ENCODE assay signal across 8 cellular contexts in genomic region chr2:96760036-96760985, GRCh38. TPM values are rescaled to one million over a fixed set of nuclear protein-coding genes. Genes with fewer than 3 reads are reported as not detected.
DNase-seq lines count a peak whose midpoint lies in the region; ATAC-seq, FAIRE-seq and TF ChIP-seq lines count a peak whose summit lies in the region.

Gene CNNM4 (plus strand): TSS chr2:96760902. CDS start chr2:96761000, 98 bp downstream.

- WGBS in adrenal gland, 4 donors, result 5 to 29% (median 10%) methylated on average over 8 to 60 of the region's 62 CpGs
- 4 to 6% methylated on average over 60 to 62 of the region's 62 CpGs for WGBS in heart right ventricle, 2 donors

- no peaks in the 10 kb centered on the region for H3K36me3 ChIP-seq in adrenal gland (replicated peaks in 1 of 2)
- no peaks in the 10 kb centered on the region for H3K36me3 ChIP-seq in heart right ventricle
- no peaks in the 10 kb centered on the region for H3K36me3 ChIP-seq in upper lobe of right lung

- TF ChIP-seq POLR2A in GM12891 (IDR thresholded peaks at IDR 0.05; ENCODE audit: low read depth, low read length), result no peak; the same call in 1 of the 2 replicates
- TF ChIP-seq POLR2A in adrenal gland (IDR thresholded peaks at IDR 0.05), result peak in 1 of 2 donors; percentile 72

- H3K27me3 ChIP-seq in adrenal gland, result no peaks in the 10 kb centered on the region
- no peaks in the 10 kb centered on the region for H3K27me3 ChIP-seq in heart right ventricle
- no peaks in the 10 kb centered on the region for H3K27me3 ChIP-seq in upper lobe of right lung

- ATAC-seq in HG02840 (IDR thresholded peaks at IDR 0.05; ENCODE audit: low FRiP score, unreplicated experiment) (peak; percentile 67), heart right ventricle (peak; percentile 93 to 96 (median 96)), upper lobe of right lung (peak; percentile 95)

- intact Hi-C loops in adrenal gland (cut with DNase I), result loop anchor here in 1 of 2 donors (5.0 kb wide), 1 partner anchor 107 kb away; no protein-coding TSS in a partner anchor
- intact Hi-C loops in heart right ventricle (cut with DNase I), result loop anchor here in 6 of 10 donors (1.0 to 10.0 kb wide), 7 partner anchors 20 to 216 kb away; partner anchors contain the start of genes KANSL3 (in 5 of the 6), LMAN2L (in 2 of the 6) and CNNM3 (in 1 of the 6)
- intact Hi-C loops in posterior vena cava (cut with DNase I), result no loop called here
- intact Hi-C loops in upper lobe of right lung (cut with DNase I), result no loop called here

- H3K4me1 ChIP-seq in adrenal gland (replicated peaks in 1 of 2), result peaks cover 17 to 42% of the 10 kb centered on the region in 2 donors
- H3K4me1 ChIP-seq in heart right ventricle, result peaks cover 8 to 46% (median 42%) of the 10 kb centered on the region in 9 donors
- H3K4me1 ChIP-seq in upper lobe of right lung, result peaks cover 42% of the 10 kb centered on the region

- H3K4me3 ChIP-seq in adrenal gland (peak within 1 kb of the TSS; percentile 15 to 76 (median 56)), heart right ventricle (peak within 1 kb of the TSS; percentile 57 to 88 (median 68)), upper lobe of right lung (peak within 1 kb of the TSS; percentile 76)

- H3K27ac ChIP-seq in adrenal gland, result peak within 1 kb of the TSS in 3 of 5 donors; percentile 58 to 90 (median 72)
- peak within 1 kb of the TSS; percentile 31 to 85 (median 80) for H3K27ac ChIP-seq in heart right ventricle
- H3K27ac ChIP-seq in upper lobe of right lung, result peak within 1 kb of the TSS; percentile 77

- DNase-seq in GM12891 (ENCODE audit: insufficient read length, low spot score) (peak; percentile 85), NCI-H1436 (lab: John Stamatoyannopoulos, UW) (peak; percentile 93), SW480 (ENCODE audit: low spot score) (peak; percentile 96), adrenal gland (peak; percentile 94 to 98 (median 95)), heart right ventricle (peak; percentile 92 to 95), posterior vena cava (ENCODE audit: low spot score) (peak; percentile 97), upper lobe of right lung (peak; percentile 98)

- peak in 3 of 6 experiments; percentile 26 to 32 (median 28) for TF ChIP-seq CTCF in adrenal gland (IDR thresholded peaks at IDR 0.05)
- TF ChIP-seq CTCF in heart right ventricle (IDR thresholded peaks at IDR 0.05), result peak in 1 of 9 donors; percentile 14
- TF ChIP-seq CTCF in upper lobe of right lung (IDR thresholded peaks at IDR 0.05), result no peak

- H3K9me3 ChIP-seq in adrenal gland (replicated peaks in 1 of 3), result no peaks in the 10 kb centered on the region
- no peaks in the 10 kb centered on the region for H3K9me3 ChIP-seq in heart right ventricle
- no peaks in the 10 kb centered on the region for H3K9me3 ChIP-seq in upper lobe of right lung

- peak; percentile 88 for FAIRE-seq in GM12891 (lab: Jason Lieb, UNC)

TF ChIP-seq in GM12891, 5 proteins besides CTCF, POLR2A, EP300 and RAD21:
- no peak for TF ChIP-seq POLR2AphosphoS5 (IDR thresholded peaks at IDR 0.05; ENCODE audit: low read depth, low read length)
- peak; percentile 66; the same call in 1 of the 2 replicates for TF ChIP-seq POU2F2 (IDR thresholded peaks at IDR 0.05; ENCODE audit: low read depth, low read length)

RNA-seq across cellular contexts. Expression of gene CNNM4, which starts in this region (rescaled TPM):
- 9.2 TPM for polyA plus RNA-seq in GM12891 (2012; ENCODE audit: low read depth, missing spikeins)
- 1 to 10 TPM; 3.2 to 7.7 (median 5.1) TPM for total RNA-seq in adrenal gland
- polyA plus RNA-seq in adrenal gland, result 1 to 10 TPM; 2.2 to 4.9 (median 3.2) TPM
- total RNA-seq in heart right ventricle, result 10 to 100 TPM; 19.1 to 59.7 (median 34.8) TPM
- 10 to 100 TPM in 1 of 2 donors, 1 to 10 TPM in 1; 4.3 to 10.1 TPM for polyA plus RNA-seq in heart right ventricle
- 1 to 10 TPM; 3.4 to 4.0 TPM for total RNA-seq in posterior vena cava
- total RNA-seq in upper lobe of right lung, result 15.0 TPM

Comparison
In these comparisons a context has a peak if more than half of its experiments do, and no peak if none do; other contexts are left out.
1. Peak in every context shown above with its lines: DNase-seq, ATAC-seq, H3K4me3 ChIP-seq and H3K27ac ChIP-seq.
2. intact Hi-C loops: an anchor here in heart right ventricle (1.0 to 10.0 kb wide); none called in posterior vena cava and upper lobe of right lung.